Comparison of ENCODE assay signal across 6 cellular contexts in the genomic region with DNA sequence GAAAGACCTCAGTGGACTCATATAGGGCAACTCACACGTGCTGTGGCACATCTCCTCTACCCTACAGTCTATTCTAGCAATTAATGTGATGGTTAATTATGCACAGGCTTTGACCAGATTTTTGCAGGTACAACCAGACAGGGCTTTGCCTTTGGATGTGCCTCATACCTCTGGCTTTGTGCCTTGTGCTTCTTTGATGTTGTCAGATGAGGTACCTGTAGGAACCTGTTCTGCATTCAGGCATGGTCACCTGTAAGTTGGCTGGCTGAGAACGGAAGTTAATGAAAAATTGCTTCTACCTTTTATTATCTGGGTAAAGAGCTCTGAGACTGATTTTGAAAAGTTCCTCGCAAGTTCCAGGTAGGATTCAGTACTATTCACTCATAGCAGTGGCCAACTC.
"Had no signal": no experiment of that assay in that cellular context is flagged by ENCODE, and none has a peak within 500 bp of the region (broad histone marks: within the 10 kb centered on the region; RNA-seq: fewer than 3 reads in every experiment).

No MANE protein-coding gene starts in this region.

- H3K9me3 Mint-ChIP-seq: GM23338, H9, IgD-negative memory B cell had no signal

- H3K27ac Mint-ChIP-seq: GM23338, H9, IgD-negative memory B cell had no signal

- H3K36me3 Mint-ChIP-seq: IgD-negative memory B cell had no signal

- H3K4me1 Mint-ChIP-seq: IgD-negative memory B cell had no signal

- DNase-seq: H9, HCEC 1CT, KBM-7 had no signal

- H3K4me3 Mint-ChIP-seq: GM23338, H9, IgD-negative memory B cell had no signal

- H3K4me3 ChIP-seq: GM23338 had no signal

- H2AFZ ChIP-seq: GM23338 had no signal

- ATAC-seq: GM23338, HepG2 had no signal

- H3K27me3 Mint-ChIP-seq: IgD-negative memory B cell had no signal

- H3K4me2 ChIP-seq: GM23338 had no signal
